In the genomic region with DNA sequence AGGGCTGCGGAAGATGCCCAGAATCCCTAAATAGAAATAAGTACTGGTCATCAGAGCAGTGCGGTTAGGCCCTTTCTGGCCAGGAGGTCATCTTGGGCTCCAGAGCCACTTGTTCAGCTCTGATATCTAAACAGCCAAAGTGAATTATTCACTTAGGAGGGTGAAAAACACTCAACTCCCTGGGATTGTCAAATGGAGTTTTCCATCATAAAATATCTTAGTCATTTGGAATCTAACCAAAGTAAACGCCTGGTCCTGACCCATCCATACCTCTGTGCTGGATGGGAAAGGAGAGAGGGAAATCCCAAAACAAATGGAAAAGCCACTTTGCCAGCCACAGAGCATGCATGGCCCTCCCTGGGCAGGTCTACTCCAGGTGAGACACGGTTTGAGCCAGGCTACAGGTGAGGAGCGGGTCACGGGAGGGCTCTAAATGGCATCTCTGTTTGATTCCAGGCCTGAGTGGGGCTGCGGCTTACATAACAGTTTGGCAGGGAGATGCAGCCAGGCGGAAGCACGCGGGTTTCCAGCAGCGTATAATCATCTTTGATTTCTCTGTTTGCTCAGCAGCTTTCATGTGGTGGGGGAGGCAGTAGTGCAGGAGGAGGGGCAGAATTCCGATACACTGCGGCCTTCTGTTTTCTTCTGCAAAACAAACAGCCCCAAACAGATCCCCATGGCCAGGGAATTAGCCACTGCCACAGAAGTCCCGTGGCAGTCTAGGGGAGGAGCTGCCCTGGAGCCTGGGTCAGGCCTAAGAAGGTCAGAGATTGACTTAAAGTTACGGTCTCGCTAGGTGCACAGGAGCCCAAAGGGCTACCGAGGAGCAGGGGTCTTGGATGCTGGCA, we compare ENCODE assay signal across 11 cellular contexts. TPM values are rescaled to one million over a fixed set of nuclear protein-coding genes. Genes with fewer than 3 reads are reported as not detected.
DNase-seq lines count a peak whose midpoint lies in the region; ATAC-seq and TF ChIP-seq lines count a peak whose summit lies in the region.
"Had no signal": no experiment of that assay in that cellular context is flagged by ENCODE, and none has a peak within 500 bp of the region (broad histone marks: within the 10 kb centered on the region; RNA-seq: fewer than 3 reads in every experiment).

No MANE protein-coding gene starts in this region.

- WGBS in tibial nerve, 2 donors: 28 to 39% methylated on average over 17 of the region's 17 CpGs

- TF ChIP-seq EP300 in tibial nerve (IDR thresholded peaks at IDR 0.05): peak in 1 of 2 donors; percentile 76

- CTCF ChIA-PET in activated CD8-positive, alpha-beta T cell treated with anti-CD3 and anti-CD28 coated beads, Interleukin-2, amount 10 ng/mL, durations not matched to agents 7 days and 5 days (lab: Charles Lee): no interaction called here

- H3K9me3 ChIP-seq in breast epithelium (no peaks in the 10 kb centered on the region), left lung (no peaks in the 10 kb centered on the region), tibial nerve (no peaks in the 10 kb centered on the region)

- H3K27ac Mint-ChIP-seq in activated CD8-positive, alpha-beta T cell treated with anti-CD3 and anti-CD28 coated beads, Interleukin-2, amount 10 ng/mL, durations not matched to agents 7 days and 5 days: no peak overlapping the region
- no peak overlapping the region for H3K27ac Mint-ChIP-seq in effector memory CD8-positive, alpha-beta T cell
- no peak overlapping the region for H3K27ac Mint-ChIP-seq in activated naive CD8-positive, alpha-beta T cell treated with anti-CD3 and anti-CD28 coated beads for 36 hours

- H3K27me3 Mint-ChIP-seq in activated CD8-positive, alpha-beta T cell treated with anti-CD3 and anti-CD28 coated beads, Interleukin-2, amount 10 ng/mL, durations not matched to agents 7 days and 5 days (ENCODE audit: low read depth): peaks cover 17% of the 10 kb centered on the region
- H3K27me3 Mint-ChIP-seq in effector memory CD8-positive, alpha-beta T cell: peaks cover 24 to 34% of the 10 kb centered on the region in 2 donors
- peaks cover 5% of the 10 kb centered on the region for H3K27me3 Mint-ChIP-seq in activated naive CD8-positive, alpha-beta T cell treated with anti-CD3 and anti-CD28 coated beads for 36 hours

- H3K4me1 ChIP-seq in breast epithelium: no peaks in the 10 kb centered on the region
- no peaks in the 10 kb centered on the region for H3K4me1 ChIP-seq in left lung
- peaks cover 0 to 38% (median 2%) of the 10 kb centered on the region in 4 donors for H3K4me1 ChIP-seq in tibial nerve

- H3K36me3 ChIP-seq in breast epithelium (no peaks in the 10 kb centered on the region), left lung (no peaks in the 10 kb centered on the region), tibial nerve (no peaks in the 10 kb centered on the region)

- H3K9me3 Mint-ChIP-seq in activated CD8-positive, alpha-beta T cell treated with anti-CD3 and anti-CD28 coated beads, Interleukin-2, amount 10 ng/mL, durations not matched to agents 7 days and 5 days (ENCODE audit: insufficient read depth): no peaks in the 10 kb centered on the region
- H3K9me3 Mint-ChIP-seq in effector memory CD8-positive, alpha-beta T cell: no peaks in the 10 kb centered on the region
- H3K9me3 Mint-ChIP-seq in activated naive CD8-positive, alpha-beta T cell treated with anti-CD3 and anti-CD28 coated beads for 36 hours: no peaks in the 10 kb centered on the region

- H3K27ac ChIP-seq in breast epithelium (peak overlapping the region; percentile 37 to 53), left lung (no peak overlapping the region), tibial nerve (peak overlapping the region; percentile 26 to 85 (median 62))

- intact Hi-C loops in breast epithelium (cut with DNase I; ENCODE audit: low total_unique reads) (no loop called here), left lung (cut with DNase I) (no loop called here)

- TF ChIP-seq POLR2A in breast epithelium (IDR thresholded peaks at IDR 0.05): no peak
- TF ChIP-seq POLR2A in tibial nerve (IDR thresholded peaks at IDR 0.05): no peak

- H3K27me3 ChIP-seq in breast epithelium: no peaks in the 10 kb centered on the region
- H3K27me3 ChIP-seq in left lung: no peaks in the 10 kb centered on the region
- H3K27me3 ChIP-seq in tibial nerve: no peaks in the 10 kb centered on the region

- POLR2A ChIA-PET in activated CD8-positive, alpha-beta T cell treated with anti-CD3 and anti-CD28 coated beads, Interleukin-2, amount 10 ng/mL, durations not matched to agents 7 days and 5 days (lab: Charles Lee): no interaction called here

- DNase-seq in NCI-H2081 (lab: John Stamatoyannopoulos, UW) (peak; percentile 46 to 60), NCI-H2081 treated with DMSO at 0.1 percent for 48 hours (lab: John Stamatoyannopoulos, UW) (no peak), breast epithelium (ENCODE audit: low spot score in 2 of 2) (no peak), left lung (no peak), tibial nerve (ENCODE audit: low spot score in 2 of 2) (peak; percentile 44 to 53)
- DNase-seq in activated CD8-positive, alpha-beta T cell treated with anti-CD3 and anti-CD28 coated beads, Interleukin-2, amount 10 ng/mL, durations not matched to agents 7 days and 5 days: no peak
- DNase-seq in effector memory CD8-positive, alpha-beta T cell: no peak
- DNase-seq in activated naive CD8-positive, alpha-beta T cell treated with anti-CD3 and anti-CD28 coated beads for 36 hours: no peak
- DNase-seq: activated CD4-positive, alpha-beta T cell treated with anti-CD3 and anti-CD28 coated beads, Interleukin-2, amount 50 U/mL, for 48 hours; IMR-90 had no signal

- no peak for TF ChIP-seq CTCF in breast epithelium (IDR thresholded peaks at IDR 0.05)
- no peak for TF ChIP-seq CTCF in left lung (IDR thresholded peaks at IDR 0.05)
- TF ChIP-seq CTCF in tibial nerve (IDR thresholded peaks at IDR 0.05): no peak

- H3K36me3 Mint-ChIP-seq in activated CD8-positive, alpha-beta T cell treated with anti-CD3 and anti-CD28 coated beads, Interleukin-2, amount 10 ng/mL, durations not matched to agents 7 days and 5 days (ENCODE audit: low read depth): no peaks in the 10 kb centered on the region
- H3K36me3 Mint-ChIP-seq in effector memory CD8-positive, alpha-beta T cell (ENCODE audit: insufficient read depth): no peaks in the 10 kb centered on the region
- H3K36me3 Mint-ChIP-seq in activated naive CD8-positive, alpha-beta T cell treated with anti-CD3 and anti-CD28 coated beads for 36 hours: no peaks in the 10 kb centered on the region

- H3K4me1 Mint-ChIP-seq in activated CD8-positive, alpha-beta T cell treated with anti-CD3 and anti-CD28 coated beads, Interleukin-2, amount 10 ng/mL, durations not matched to agents 7 days and 5 days (ENCODE audit: low read depth): no peaks in the 10 kb centered on the region
- no peaks in the 10 kb centered on the region for H3K4me1 Mint-ChIP-seq in effector memory CD8-positive, alpha-beta T cell (ENCODE audit: low read depth in 2 of 2)
- H3K4me1 Mint-ChIP-seq in activated naive CD8-positive, alpha-beta T cell treated with anti-CD3 and anti-CD28 coated beads for 36 hours: no peaks in the 10 kb centered on the region

- H3K4me3 ChIP-seq in breast epithelium (no peak overlapping the region), left lung (no peak overlapping the region), tibial nerve (no peak overlapping the region)

- ATAC-seq in left lung: peak; percentile 83
- no peak for ATAC-seq in activated CD8-positive, alpha-beta T cell treated with anti-CD3 and anti-CD28 coated beads, Interleukin-2, amount 10 ng/mL, durations not matched to agents 7 days and 5 days
- no peak for ATAC-seq in effector memory CD8-positive, alpha-beta T cell (replicated peaks)

- H3K4me3 Mint-ChIP-seq in activated CD8-positive, alpha-beta T cell treated with anti-CD3 and anti-CD28 coated beads, Interleukin-2, amount 10 ng/mL, durations not matched to agents 7 days and 5 days: no peak overlapping the region
- H3K4me3 Mint-ChIP-seq in effector memory CD8-positive, alpha-beta T cell: no peak overlapping the region
- no peak overlapping the region for H3K4me3 Mint-ChIP-seq in activated naive CD8-positive, alpha-beta T cell treated with anti-CD3 and anti-CD28 coated beads for 36 hours

RNA-seq across cellular contexts. Expression of gene ZNF648, which starts 59.1 kb away (rescaled TPM):
- 1 to 10 TPM in 2 of 3 donors, not detected in 1; 3.2 to 3.3 TPM for total RNA-seq in breast epithelium
- total RNA-seq in left lung: under 1 TPM in 1 of 2 donors, not detected in 1; 0.10 TPM
- 1 to 10 TPM in 2 of 4 donors, under 1 TPM in 2; 0.20 to 1.5 (median 1.2) TPM for total RNA-seq in tibial nerve
- not detected for total RNA-seq in activated CD8-positive, alpha-beta T cell treated with anti-CD3 and anti-CD28 coated beads, Interleukin-2, amount 10 ng/mL, durations not matched to agents 7 days and 5 days
- not detected for total RNA-seq in activated naive CD8-positive, alpha-beta T cell treated with anti-CD3 and anti-CD28 coated beads for 36 hours
- total RNA-seq: fibroblast of lung, IMR-90 had no signal

Comparison
In these comparisons a context has a peak if more than half of its experiments do, and no peak if none do; other contexts are left out.
1. DNase-seq: peak in NCI-H2081 (2 of 2) and tibial nerve (2 of 2); none in NCI-H2081 treated with DMSO at 0.1 percent for 48 hours (single experiment), breast epithelium (0 of 2), left lung (0 of 2), activated CD8-positive, alpha-beta T cell treated with anti-CD3 and anti-CD28 coated beads, Interleukin-2, amount 10 ng/mL, durations not matched to agents 7 days and 5 days (single experiment), effector memory CD8-positive, alpha-beta T cell (0 of 3) and activated naive CD8-positive, alpha-beta T cell treated with anti-CD3 and anti-CD28 coated beads for 36 hours (single experiment).
2. H3K27ac ChIP-seq: peak in breast epithelium (2 of 2) and tibial nerve (4 of 4); none in left lung (0 of 2).